In the genomic region with DNA sequence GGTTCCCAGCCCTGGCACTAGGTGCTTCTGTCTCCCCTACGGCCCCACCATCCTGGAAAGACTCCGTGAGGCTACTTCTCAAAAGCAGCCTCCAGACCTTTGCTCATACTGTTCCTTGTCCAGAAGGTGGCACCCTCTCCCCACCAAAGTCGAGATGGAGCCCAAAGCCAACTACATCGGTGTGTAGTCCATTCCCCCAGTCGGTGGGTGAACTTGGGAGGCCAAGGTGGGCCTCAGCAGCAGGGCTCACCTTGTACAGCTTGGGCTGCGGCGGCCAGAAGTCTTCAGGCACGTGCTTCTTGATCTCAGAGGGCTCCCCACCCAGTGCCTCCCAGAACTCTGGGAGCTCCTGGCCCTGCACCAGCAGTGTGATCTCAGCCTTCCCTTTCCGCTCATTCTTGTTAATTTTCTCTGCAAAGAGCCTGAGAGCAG, we compare ENCODE assay signal across 8 cellular contexts. TPM values are rescaled to one million over a fixed set of nuclear protein-coding genes. Genes with fewer than 3 reads are reported as not detected.
DNase-seq lines count a peak whose midpoint lies in the region; ATAC-seq, FAIRE-seq and TF ChIP-seq lines count a peak whose summit lies in the region.

No MANE protein-coding gene starts in this region.

- TF ChIP-seq POLR2A in GM12892 (IDR thresholded peaks at IDR 0.05; ENCODE audit: low read depth, low read length): no peak

- ATAC-seq in activated CD4-positive, CD25-positive, alpha-beta regulatory T cell treated with anti-CD3 and anti-CD28 coated beads, Interleukin-2, amount 50 U/mL, for 24 hours: peak; percentile 55 to 67
- ATAC-seq in central memory CD8-positive, alpha-beta T cell (replicated peaks; ENCODE audit: extremely low read depth, poor library complexity, severe bottlenecking): peak; percentile 69
- ATAC-seq in left lobe of liver (peak; percentile 66), GM19328 (IDR thresholded peaks at IDR 0.05; ENCODE audit: unreplicated experiment) (no peak)

- H3K27ac Mint-ChIP-seq in central memory CD8-positive, alpha-beta T cell (ENCODE audit: low read depth): no peak overlapping the region

- no peaks in the 10 kb centered on the region for H3K9me3 Mint-ChIP-seq in central memory CD8-positive, alpha-beta T cell

- H3K36me3 Mint-ChIP-seq in central memory CD8-positive, alpha-beta T cell (ENCODE audit: insufficient read depth): peaks cover 47% of the 10 kb centered on the region

- DNase-seq in 8988T (peak; percentile 98), GM12892 (ENCODE audit: insufficient read length) (peak; percentile 91), NCI-H2196 (lab: John Stamatoyannopoulos, UW; ENCODE audit: unreplicated experiment) (peak; percentile 37), left lobe of liver (ENCODE audit: low spot score) (peak; percentile 66)
- DNase-seq in central memory CD8-positive, alpha-beta T cell (ENCODE audit: low spot score in 2 of 2): peak; percentile 47 to 49
- DNase-seq in stimulated activated CD4-positive, alpha-beta T cell treated with anti-CD3 and anti-CD28 coated beads, Interleukin-4, amount 100 ng/mL, for 4 hours: peak; percentile 49 to 58

- H3K4me1 Mint-ChIP-seq in central memory CD8-positive, alpha-beta T cell: peaks cover 7% of the 10 kb centered on the region

- H3K4me3 Mint-ChIP-seq in central memory CD8-positive, alpha-beta T cell: no peak overlapping the region

- peak; percentile 94 for FAIRE-seq in GM12892 (lab: Jason Lieb, UNC)

- no peaks in the 10 kb centered on the region for H3K27me3 Mint-ChIP-seq in central memory CD8-positive, alpha-beta T cell

RNA-seq across cellular contexts. Expression of a gene that starts 10.2 kb away (rescaled TPM):
- 76.8 TPM for polyA plus RNA-seq in GM12892 (2012; ENCODE audit: missing spikeins)
- 102 TPM for total RNA-seq in left lobe of liver

RNA-seq across cellular contexts. Expression of a gene that starts 12.1 kb away (rescaled TPM):
- polyA plus RNA-seq in GM12892 (2012; ENCODE audit: missing spikeins): 3.1 TPM
- 6.4 TPM for total RNA-seq in left lobe of liver

RNA-seq across cellular contexts. Expression of a gene that starts 22.9 kb away (rescaled TPM):
- 1.7 TPM for polyA plus RNA-seq in GM12892 (2012; ENCODE audit: missing spikeins)
- total RNA-seq in left lobe of liver: 3.3 TPM

Comparison
In these comparisons a context has a peak if more than half of its experiments do, and no peak if none do; other contexts are left out.
1. DNase-seq: peak in every context shown above with its lines; median percentile 98 in 8988T; 91 in GM12892; 66 in left lobe of liver; 54 in stimulated activated CD4-positive, alpha-beta T cell treated with anti-CD3 and anti-CD28 coated beads, Interleukin-4, amount 100 ng/mL, for 4 hours; 48 in central memory CD8-positive, alpha-beta T cell; 37 in NCI-H2196.